Comparison of ENCODE assay signal across 8 cellular contexts in genomic region chr9:14389622-14390021, GRCh38.
"Had no signal": no experiment of that assay in that cellular context is flagged by ENCODE, and none has a peak within 500 bp of the region (broad histone marks: within the 10 kb centered on the region; RNA-seq: fewer than 3 reads in every experiment).

No MANE protein-coding gene starts in this region.

- H3K4me1 ChIP-seq: HAP-1 had no signal

- H2AFZ ChIP-seq: GM23248 had no signal

- H3K27ac ChIP-seq: GM23248, HL-60 had no signal

- ATAC-seq: HCT116 had no signal

- DNase-seq: GM23248, GOT3, H7, IMR-90, KBM-7 had no signal

- H3K36me3 ChIP-seq: HAP-1 had no signal

- H3K9me3 ChIP-seq: HAP-1 had no signal

- H3K9ac ChIP-seq: GM23248 had no signal

- H3K4me3 ChIP-seq: GM23248, HAP-1 had no signal
